Comparison of ENCODE assay signal across 8 cellular contexts in genomic region chr20:44911264-44911921, GRCh38. TPM values are rescaled to one million over a fixed set of nuclear protein-coding genes. Genes with fewer than 3 reads are reported as not detected.
DNase-seq lines count a peak whose midpoint lies in the region; ATAC-seq and TF ChIP-seq lines count a peak whose summit lies in the region.

No MANE protein-coding gene starts in this region.

- H4K20me1 ChIP-seq in fibroblast of lung (ENCODE audit: control insufficient read depth, extremely low read depth, insufficient read depth, low read length) (no peaks in the 10 kb centered on the region), smooth muscle cell (ENCODE audit: low read depth) (no peaks in the 10 kb centered on the region)

- peaks cover 21% of the 10 kb centered on the region for H3F3A ChIP-seq in smooth muscle cell (ENCODE audit: low read depth)

- no peaks in the 10 kb centered on the region for H3K27me3 Mint-ChIP-seq in activated CD8-positive, alpha-beta T cell treated with anti-CD3 and anti-CD28 coated beads for 36 hours

- no peaks in the 10 kb centered on the region for H3K9me3 ChIP-seq in cardiac muscle cell (ENCODE audit: low read depth)
- H3K9me3 ChIP-seq in fibroblast of lung (ENCODE audit: control insufficient read depth, insufficient read depth, low read depth, low read length): no peaks in the 10 kb centered on the region
- no peaks in the 10 kb centered on the region for H3K9me3 ChIP-seq in smooth muscle cell (replicated peaks; ENCODE audit: low read depth)

- H3K4me3 Mint-ChIP-seq in activated CD8-positive, alpha-beta T cell treated with anti-CD3 and anti-CD28 coated beads for 36 hours: peak overlapping the region; percentile 56

- no peak overlapping the region for H3K27ac ChIP-seq in cardiac muscle cell
- H3K27ac ChIP-seq in fibroblast of lung (ENCODE audit: insufficient read depth, low read length): no peak overlapping the region
- no peak overlapping the region for H3K27ac ChIP-seq in smooth muscle cell (ENCODE audit: low read depth)

- no peak overlapping the region for H3K9ac ChIP-seq in fibroblast of lung (ENCODE audit: insufficient read depth, low read length)
- H3K9ac ChIP-seq in smooth muscle cell (ENCODE audit: low read depth): no peak overlapping the region

- H2AFZ ChIP-seq in fibroblast of lung (ENCODE audit: low read length): no peak overlapping the region
- H2AFZ ChIP-seq in smooth muscle cell (ENCODE audit: low read depth): no peak overlapping the region

- H3K4me2 ChIP-seq in fibroblast of lung (ENCODE audit: extremely low read depth, insufficient read depth, low read length) (no peak overlapping the region), smooth muscle cell (peak overlapping the region; percentile 90)

- CTCF ChIA-PET in activated CD8-positive, alpha-beta T cell treated with anti-CD3 and anti-CD28 coated beads for 36 hours (lab: Charles Lee): interaction anchor here (0.6 to 1.7 kb wide), 6 partner anchors 20 to 184 kb away, joined by 4 to 5 read pairs (median 4); no protein-coding TSS in a partner anchor

- H3K27me3 ChIP-seq in cardiac muscle cell (no peaks in the 10 kb centered on the region), fibroblast of lung (ENCODE audit: control insufficient read depth, insufficient read depth, low read length) (no peaks in the 10 kb centered on the region), smooth muscle cell (ENCODE audit: low read depth) (no peaks in the 10 kb centered on the region)

- ATAC-seq in left ventricle myocardium superior (no peak), GM21447 (IDR thresholded peaks at IDR 0.05; ENCODE audit: unreplicated experiment) (no peak), HG02588 (IDR thresholded peaks at IDR 0.05; ENCODE audit: unreplicated experiment) (no peak)
- ATAC-seq in activated CD8-positive, alpha-beta T cell treated with anti-CD3 and anti-CD28 coated beads for 36 hours: no peak

- peaks cover 12% of the 10 kb centered on the region for H3K36me3 ChIP-seq in cardiac muscle cell
- peaks cover 5% of the 10 kb centered on the region for H3K36me3 ChIP-seq in fibroblast of lung (ENCODE audit: control insufficient read depth, insufficient read depth, low read length)
- H3K36me3 ChIP-seq in smooth muscle cell (ENCODE audit: low read depth): peaks cover 15% of the 10 kb centered on the region

- H3K4me1 ChIP-seq in cardiac muscle cell (ENCODE audit: low read depth): no peaks in the 10 kb centered on the region
- H3K4me1 ChIP-seq in fibroblast of lung (ENCODE audit: control insufficient read depth, extremely low read depth, insufficient read depth, low read length): no peaks in the 10 kb centered on the region
- peaks cover 9% of the 10 kb centered on the region for H3K4me1 ChIP-seq in smooth muscle cell (ENCODE audit: low read depth)

- DNase-seq in cardiac muscle cell (ENCODE audit: low read depth in 1 of 2, low spot score in 1 of 2) (peak; percentile 71 to 77), left ventricle myocardium superior (no peak), NCI-H2196 treated with DMSO at 0.1 percent for 48 hours (lab: John Stamatoyannopoulos, UW; ENCODE audit: unreplicated experiment) (peak; percentile 20), fibroblast of lung (ENCODE audit: low read depth in 2 of 2) (peak; percentile 26 to 51), smooth muscle cell (lab: John Stamatoyannopoulos, UW; ENCODE audit: unreplicated experiment) (no peak)
- peak; percentile 74 for DNase-seq in activated CD8-positive, alpha-beta T cell treated with anti-CD3 and anti-CD28 coated beads for 36 hours

- intact Hi-C loops in left ventricle myocardium superior (cut with micrococcal nuclease): no loop called here
- intact Hi-C loops in activated CD8-positive, alpha-beta T cell treated with anti-CD3 and anti-CD28 coated beads for 36 hours (cut with micrococcal nuclease): no loop called here

- POLR2A ChIA-PET in activated CD8-positive, alpha-beta T cell treated with anti-CD3 and anti-CD28 coated beads for 36 hours (lab: Charles Lee): interaction anchor here (0.9 to 1.2 kb wide), 4 partner anchors 8 to 49 kb away, joined by 3 read pairs; partner anchors contain the start of genes TOMM34 and YWHAB

- peak; percentile 54 for TF ChIP-seq CTCF in cardiac muscle cell (IDR thresholded peaks at IDR 0.05; ENCODE audit: low read depth, low read length)
- peak; percentile 49 for TF ChIP-seq CTCF in activated CD8-positive, alpha-beta T cell treated with anti-CD3 and anti-CD28 coated beads for 36 hours (IDR thresholded peaks at IDR 0.05)
- peak in 1 of 2 donors; percentile 40 for TF ChIP-seq CTCF in fibroblast of lung (conservative IDR thresholded peaks at IDR 0.05 in 1 of 2, IDR thresholded peaks at IDR 0.05 in 1 of 2; ENCODE audit: low read depth in 1 of 2, low read length in 2 of 2)
- TF ChIP-seq CTCF in smooth muscle cell (IDR thresholded peaks at IDR 0.05; ENCODE audit: borderline replicate concordance, insufficient read depth, poor library complexity, severe bottlenecking): peak; percentile 29

- H3K4me1 Mint-ChIP-seq in activated CD8-positive, alpha-beta T cell treated with anti-CD3 and anti-CD28 coated beads for 36 hours (ENCODE audit: low read depth): peaks cover 38% of the 10 kb centered on the region

- WGBS in smooth muscle cell (ENCODE audit: low lambda C conversion rate): 44% methylated on average over 21 of the region's 21 CpGs

- H3K9me3 Mint-ChIP-seq in activated CD8-positive, alpha-beta T cell treated with anti-CD3 and anti-CD28 coated beads for 36 hours: no peaks in the 10 kb centered on the region

- H3K27ac Mint-ChIP-seq in activated CD8-positive, alpha-beta T cell treated with anti-CD3 and anti-CD28 coated beads for 36 hours: peak overlapping the region; percentile 49

- no peak overlapping the region for H3K4me3 ChIP-seq in cardiac muscle cell
- no peak overlapping the region for H3K4me3 ChIP-seq in fibroblast of lung (replicated peaks in 1 of 4; ENCODE audit: control extremely low read depth in 1 of 4, insufficient read depth in 1 of 4, low read depth in 3 of 4, low read length in 4 of 4)
- H3K4me3 ChIP-seq in smooth muscle cell: peak overlapping the region; percentile 25

- peaks cover 3% of the 10 kb centered on the region for H3K79me2 ChIP-seq in fibroblast of lung (ENCODE audit: control insufficient read depth, insufficient read depth, low read length)
- H3K79me2 ChIP-seq in smooth muscle cell (ENCODE audit: low read depth): no peaks in the 10 kb centered on the region

- peaks cover 44% of the 10 kb centered on the region for H3K36me3 Mint-ChIP-seq in activated CD8-positive, alpha-beta T cell treated with anti-CD3 and anti-CD28 coated beads for 36 hours (ENCODE audit: low read depth)

RNA-seq across cellular contexts. Expression of gene PABPC1L, which starts 1.5 kb away (rescaled TPM):
- 15.3 and 36.0 TPM in 2 replicates for total RNA-seq in cardiac muscle cell
- polyA plus RNA-seq in cardiac muscle cell: 14.9 and 17.2 TPM in 2 replicates
- total RNA-seq in left ventricle myocardium superior: 2.7 TPM
- total RNA-seq in activated CD8-positive, alpha-beta T cell treated with anti-CD3 and anti-CD28 coated beads for 36 hours: 10 to 100 TPM; 88.4 to 93.8 TPM
- 6.7 and 11.9 TPM in 2 replicates for total RNA-seq in fibroblast of lung
- polyA plus RNA-seq in fibroblast of lung: 11.6 and 17.8 TPM in 2 replicates
- 5.9 and 9.5 TPM in 2 replicates for polyA plus RNA-seq in fibroblast of lung (2012)
- 3.4 and 5.4 TPM in 2 replicates for polyA minus RNA-seq in fibroblast of lung (ENCODE audit: low replicate concordance)
- 12.0 and 12.3 TPM in 2 replicates for total RNA-seq in smooth muscle cell
- 8.8 and 8.9 TPM in 2 replicates for polyA plus RNA-seq in smooth muscle cell

RNA-seq across cellular contexts. Expression of gene YWHAB, which starts 25.9 kb away (rescaled TPM):
- total RNA-seq in cardiac muscle cell (66.0 and 66.8 TPM in 2 replicates), left ventricle myocardium superior (108 TPM), fibroblast of lung (77.6 and 89.7 TPM in 2 replicates), smooth muscle cell (99.6 and 99.8 TPM in 2 replicates)
- polyA plus RNA-seq in cardiac muscle cell (167 and 242 TPM in 2 replicates), fibroblast of lung (282 and 321 TPM in 2 replicates), smooth muscle cell (226 and 246 TPM in 2 replicates)
- 100 to 1,000 TPM; 220 to 226 TPM for total RNA-seq in activated CD8-positive, alpha-beta T cell treated with anti-CD3 and anti-CD28 coated beads for 36 hours
- 225 and 241 TPM in 2 replicates for polyA plus RNA-seq in fibroblast of lung (2012)
- 25.4 and 28.5 TPM in 2 replicates for polyA minus RNA-seq in fibroblast of lung (ENCODE audit: low replicate concordance)

RNA-seq across cellular contexts. Expression of gene TOMM34, which starts 48.8 kb away (rescaled TPM):
- 79.2 and 80.0 TPM in 2 replicates for total RNA-seq in cardiac muscle cell
- polyA plus RNA-seq in cardiac muscle cell: 107 and 130 TPM in 2 replicates
- 9.6 TPM for total RNA-seq in left ventricle myocardium superior
- 10 to 100 TPM; 60.5 to 62.4 TPM for total RNA-seq in activated CD8-positive, alpha-beta T cell treated with anti-CD3 and anti-CD28 coated beads for 36 hours
- 10.5 and 15.5 TPM in 2 replicates for total RNA-seq in fibroblast of lung
- 25.6 and 58.7 TPM in 2 replicates for polyA plus RNA-seq in fibroblast of lung
- polyA plus RNA-seq in fibroblast of lung (2012): 25.4 and 57.2 TPM in 2 replicates
- 17.8 and 32.5 TPM in 2 replicates for polyA minus RNA-seq in fibroblast of lung (ENCODE audit: low replicate concordance)
- 24.4 and 34.9 TPM in 2 replicates for total RNA-seq in smooth muscle cell
- polyA plus RNA-seq in smooth muscle cell: 27.2 and 50.0 TPM in 2 replicates

RNA-seq across cellular contexts. Expression of gene STK4, which starts 54.9 kb away (rescaled TPM):
- 9.7 and 16.0 TPM in 2 replicates for total RNA-seq in cardiac muscle cell
- polyA plus RNA-seq in cardiac muscle cell: 18.0 and 19.1 TPM in 2 replicates
- total RNA-seq in left ventricle myocardium superior: 9.3 TPM
- total RNA-seq in activated CD8-positive, alpha-beta T cell treated with anti-CD3 and anti-CD28 coated beads for 36 hours: 100 to 1,000 TPM; 154 to 165 TPM
- total RNA-seq in fibroblast of lung: 22.9 and 31.7 TPM in 2 replicates
- 19.0 and 23.4 TPM in 2 replicates for polyA plus RNA-seq in fibroblast of lung
- polyA plus RNA-seq in fibroblast of lung (2012): 10.9 and 11.0 TPM in 2 replicates
- 12.8 and 21.5 TPM in 2 replicates for polyA minus RNA-seq in fibroblast of lung (ENCODE audit: low replicate concordance)
- total RNA-seq in smooth muscle cell: 24.2 and 33.5 TPM in 2 replicates
- polyA plus RNA-seq in smooth muscle cell: 16.8 and 24.8 TPM in 2 replicates

Comparison
In these comparisons a context has a peak if more than half of its experiments do, and no peak if none do; other contexts are left out.
1. DNase-seq: peak in cardiac muscle cell (2 of 2), NCI-H2196 treated with DMSO at 0.1 percent for 48 hours (single experiment), activated CD8-positive, alpha-beta T cell treated with anti-CD3 and anti-CD28 coated beads for 36 hours (single experiment) and fibroblast of lung (2 of 2); none in left ventricle myocardium superior (single experiment) and smooth muscle cell (single experiment).